In genomic region chrX:153646620-153647373, GRCh38 we compare ENCODE assay signal across 1 cellular context.
A peak's percentile ranks its signal among the peaks of the same experiment; 100 is the strongest.
TF ChIP-seq lines count a peak whose summit lies in the region.

DUSP9 (plus strand) TSS chrX:153647203; CDS start chrX:153647954, 751 bp downstream.

TF ChIP-seq in HepG2, 621 proteins besides CTCF, POLR2A, EP300 and RAD21 (continued from another document):
- TF ChIP-seq HNF4G (IDR thresholded peaks at IDR 0.05; ENCODE audit: borderline replicate concordance, low read depth, low read length) (peak; percentile 67; the same call in 1 of the 2 replicates), HNF4G (CRISPR knock-in tag; IDR thresholded peaks at IDR 0.05; ENCODE audit: borderline replicate concordance, low read depth) (peak; percentile 47; the same call in 1 of the 2 replicates), THAP11 (CRISPR knock-in tag; IDR thresholded peaks at IDR 0.05) (peak; percentile 41; the same call in 1 of the 2 replicates), RXRB (CRISPR knock-in tag; IDR thresholded peaks at IDR 0.05; ENCODE audit: borderline replicate concordance) (peak; percentile 93), ZNF430 (CRISPR knock-in tag; IDR thresholded peaks at IDR 0.05) (peak; percentile 76; the same call in 1 of the 2 replicates), THRA (CRISPR knock-in tag; IDR thresholded peaks at IDR 0.05; ENCODE audit: borderline replicate concordance) (peak; percentile 67; the same call in 1 of the 2 replicates)
TF ChIP-seq in HepG2: peak in this region for 158.
